23 cellular contexts compared by ENCODE assay signal in genomic region chr1:230431517-230431916, GRCh38. TPM values are rescaled to one million over a fixed set of nuclear protein-coding genes. Genes with fewer than 3 reads are reported as not detected.
"Had no signal": no experiment of that assay in that cellular context is flagged by ENCODE, and none has a peak within 500 bp of the region (broad histone marks: within the 10 kb centered on the region; RNA-seq: fewer than 3 reads in every experiment).

No MANE protein-coding gene starts in this region.

- H3K27ac ChIP-seq: coronary artery, esophagus squamous epithelium, neutrophil, parathyroid adenoma, right atrium auricular region, thoracic aorta, tibial nerve, upper lobe of left lung had no signal

- H3K9ac ChIP-seq: parathyroid adenoma had no signal

- H3K79me2 ChIP-seq: parathyroid adenoma had no signal

- ATAC-seq: left lobe of liver; natural killer cell treated with Interleukin-12 subunit alpha and Interleukin-12 subunit beta and Interleukin-15 and Interleukin-18, amount 100 ng/mL, for 72 hours; sciatic nerve; stimulated activated memory B cell treated with anti-CD40 and anti-IgM and Interleukin-4, amounts not matched to agents 10 μg/mL and 1 μg/mL and 100 μg/mL, for 72 hours; stimulated activated naive CD8-positive, alpha-beta T cell treated with anti-CD3 and anti-CD28 coated beads, Interleukin-15, Interleukin-2, amounts not matched to agents 100 U/mL and 50 U/mL, for 24 hours had no signal

- H3K4me3 ChIP-seq: coronary artery, esophagus squamous epithelium, right atrium auricular region, thoracic aorta, tibial nerve, upper lobe of left lung had no signal

- DNase-seq: dermis blood vessel endothelial cell; effector memory CD4-positive, alpha-beta T cell; erythroblast; esophagus squamous epithelium; head of caudate nucleus; mesendoderm; naive B cell; stimulated activated CD4-positive, alpha-beta T cell treated with anti-CD3 and anti-CD28 coated beads, Interleukin-2, amount 100 ng/mL, for 24 hours; stimulated activated CD4-positive, alpha-beta T cell treated with anti-CD3 and anti-CD28 coated beads, Interleukin-4, amount 100 ng/mL, for 24 hours; stimulated activated naive CD8-positive, alpha-beta T cell treated with anti-CD3 and anti-CD28 coated beads, Interleukin-15, Interleukin-2, amounts not matched to agents 100 U/mL and 50 U/mL, for 24 hours; substantia nigra; upper lobe of left lung had no signal

- H2AFZ ChIP-seq: parathyroid adenoma had no signal

- H3K4me1 ChIP-seq: parathyroid adenoma had no signal

- H3K9me3 ChIP-seq: esophagus squamous epithelium, neutrophil, right atrium auricular region, thoracic aorta, tibial nerve, upper lobe of left lung had no signal

- H3K27me3 ChIP-seq: right atrium auricular region had no signal

- H3K36me3 ChIP-seq: esophagus squamous epithelium, neutrophil, right atrium auricular region, thoracic aorta, tibial nerve, upper lobe of left lung had no signal

RNA-seq across cellular contexts. Expression of gene PGBD5, which starts 5.4 kb away (rescaled TPM):
- total RNA-seq: endothelial cell of umbilical vein had no signal
